ENCODE assay signal across 8 cellular contexts in the genomic region with DNA sequence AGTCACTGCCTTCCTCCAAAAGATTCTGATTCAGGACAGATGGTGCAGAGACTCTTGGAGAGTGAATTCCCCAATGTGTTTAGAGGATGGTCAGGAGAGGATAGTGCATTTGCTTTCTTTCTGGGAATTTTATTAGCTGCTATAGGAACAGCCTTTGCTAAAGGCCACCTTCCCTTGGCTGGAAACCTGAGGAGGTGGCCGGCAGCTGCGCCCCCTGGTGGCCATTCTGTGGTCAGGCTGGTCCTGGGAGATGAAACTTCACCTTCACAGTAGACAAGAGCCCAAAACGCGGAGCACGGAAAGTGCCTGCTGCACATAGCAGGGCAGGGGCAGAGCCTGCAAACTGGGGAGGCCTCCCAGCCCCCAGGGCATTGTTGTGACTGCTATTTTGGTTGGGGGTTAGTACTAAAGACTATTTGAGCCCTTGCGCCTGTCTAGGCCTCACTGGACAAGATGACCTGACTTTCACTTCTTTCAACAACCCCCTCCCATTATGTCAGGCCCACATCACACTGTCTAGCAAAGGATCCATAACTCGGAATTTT. TPM values are rescaled to one million over a fixed set of nuclear protein-coding genes. Genes with fewer than 3 reads are reported as not detected.
DNase-seq lines count a peak whose midpoint lies in the region; ATAC-seq and TF ChIP-seq lines count a peak whose summit lies in the region.

No MANE protein-coding gene starts in this region.

- DNase-seq in SKM-1 treated with dmso at 0.1 percent for 144 hours (lab: John Stamatoyannopoulos, UW; ENCODE audit: unreplicated experiment) = peak; percentile 36
- no peak for DNase-seq in SKM-1 (lab: John Stamatoyannopoulos, UW; ENCODE audit: unreplicated experiment)
- DNase-seq in LoVo (ENCODE audit: low spot score) = peak; percentile 66
- peak; percentile 54 for DNase-seq in UCSD-AML1 (lab: John Stamatoyannopoulos, UW; ENCODE audit: unreplicated experiment)
- DNase-seq in body of pancreas = peak; percentile 65 to 75 (median 74)
- DNase-seq in immature natural killer cell = peak; percentile 38 to 44 (median 41)
- peak; percentile 43 to 53 for DNase-seq in stimulated activated CD4-positive, alpha-beta T cell treated with anti-CD3 and anti-CD28 coated beads, Interleukin-15, amount 100 ng/mL, for 1 hour (ENCODE audit: low read depth in 1 of 2, low spot score in 1 of 2)

- H3K9me3 ChIP-seq in body of pancreas = no peaks in the 10 kb centered on the region

- intact Hi-C loops in body of pancreas (cut with DNase I) = no loop called here

- H3K4me3 Mint-ChIP-seq in immature natural killer cell = no peak overlapping the region

- H3K27ac ChIP-seq in body of pancreas = no peak overlapping the region

- no peak overlapping the region for H3K4me3 ChIP-seq in body of pancreas

- no peaks in the 10 kb centered on the region for H3K27me3 ChIP-seq in body of pancreas

- H3K27ac Mint-ChIP-seq in immature natural killer cell = no peak overlapping the region

- no peaks in the 10 kb centered on the region for H3K4me1 Mint-ChIP-seq in immature natural killer cell

- WGBS in body of pancreas, 2 donors = 21 to 29% methylated on average over 7 of the region's 7 CpGs

- H3K36me3 ChIP-seq in body of pancreas (replicated peaks in 1 of 2; ENCODE audit: insufficient read depth in 1 of 2, low read depth in 2 of 2) = peaks cover 0 to 2% of the 10 kb centered on the region in 2 donors

- TF ChIP-seq POLR2A in body of pancreas (IDR thresholded peaks at IDR 0.05) = no peak

- H3K27me3 Mint-ChIP-seq in immature natural killer cell (ENCODE audit: low read depth in 3 of 3) = peaks cover 0 to 2% (median 0%) of the 10 kb centered on the region in 3 donors

- peak; percentile 76 to 98 (median 79) for TF ChIP-seq CTCF in body of pancreas (IDR thresholded peaks at IDR 0.05)

- no peaks in the 10 kb centered on the region for H3K9me3 Mint-ChIP-seq in immature natural killer cell

- H3K36me3 Mint-ChIP-seq in immature natural killer cell = peaks cover 4 to 11% (median 4%) of the 10 kb centered on the region in 3 donors

- ATAC-seq in body of pancreas (peak; percentile 57), GM21786 (IDR thresholded peaks at IDR 0.05; ENCODE audit: unreplicated experiment) (no peak)

- H3K4me1 ChIP-seq in body of pancreas = peaks cover 34% of the 10 kb centered on the region

RNA-seq across cellular contexts. Expression of gene SEC22C, which starts 34.3 kb away (rescaled TPM):
- total RNA-seq in body of pancreas = 10 to 100 TPM; 23.1 to 30.9 TPM
- polyA plus RNA-seq in immature natural killer cell = 10 to 100 TPM; 28.7 to 35.6 (median 30.8) TPM

RNA-seq across cellular contexts. Expression of gene SS18L2, which starts 43.2 kb away (rescaled TPM):
- total RNA-seq in body of pancreas = 1 to 10 TPM; 5.3 to 7.8 TPM
- 100 to 1,000 TPM; 118 to 124 (median 123) TPM for polyA plus RNA-seq in immature natural killer cell

RNA-seq across cellular contexts. Expression of gene VIPR1, which starts 45.0 kb away (rescaled TPM):
- 10 to 100 TPM in 1 of 2 donors, under 1 TPM in 1; 0.99 to 10.6 TPM for total RNA-seq in body of pancreas
- 1 to 10 TPM in 1 of 3 donors, under 1 TPM in 2; 0.30 to 1.8 (median 0.60) TPM for polyA plus RNA-seq in immature natural killer cell

RNA-seq across cellular contexts. Expression of gene NKTR, which starts 53.0 kb away (rescaled TPM):
- total RNA-seq in body of pancreas = 100 to 1,000 TPM; 115 to 128 TPM
- polyA plus RNA-seq in immature natural killer cell = 10 to 100 TPM in 1 of 3 donors, 1 to 10 TPM in 2; 6.9 to 15.9 (median 7.4) TPM
